Comparison of ENCODE assay signal across 23 cellular contexts in the genomic region with DNA sequence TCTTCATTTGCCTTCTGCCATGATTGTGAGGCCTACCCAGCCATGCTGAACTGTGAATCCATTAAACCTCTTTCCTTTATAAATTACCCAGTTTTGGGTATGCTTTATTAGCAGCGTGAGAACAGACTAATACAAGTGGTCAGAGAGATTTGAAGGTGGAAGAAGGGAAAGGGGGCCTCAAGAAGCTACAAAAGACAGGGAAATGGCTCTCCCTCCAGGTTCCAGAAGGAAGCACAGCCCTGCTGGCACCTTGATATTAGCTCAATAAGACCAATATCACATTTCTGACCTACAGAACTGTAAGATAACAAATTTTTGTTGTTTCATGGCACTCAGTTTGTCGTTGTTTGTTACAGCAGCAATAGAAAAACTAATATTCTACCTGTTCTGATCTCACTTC.
"Had no signal": no experiment of that assay in that cellular context is flagged by ENCODE, and none has a peak within 500 bp of the region (broad histone marks: within the 10 kb centered on the region; RNA-seq: fewer than 3 reads in every experiment).

No MANE protein-coding gene starts in this region.

- H3K4me1 ChIP-seq: SJSA1 had no signal

- FAIRE-seq: HTR-8/SVneo, K562, RCC 7860 had no signal

- H3K4me3 Mint-ChIP-seq: IgD-negative memory B cell had no signal

- DNase-seq: MV-4-11, NCI-H1048, NCI-H1105, NCI-H1417, NCI-H1436 treated with DMSO at 0.1 percent for 48 hours, NCI-H1694, NCI-H187 treated with DMSO at 0.1 percent for 48 hours, NCI-H2029 treated with DMSO at 0.1 percent for 48 hours, NCI-H2227 treated with DMSO at 0.1 percent for 48 hours, NCI-H510A, NCI-H524 treated with DMSO at 0.1 percent for 48 hours, NCI-H69, NCI-H774, Right ventricle myocardium superior, RPMI8226, SIG-M5 had no signal

- H3K4me3 ChIP-seq: K562, SJSA1, SK-N-MC had no signal

- H3K27ac Mint-ChIP-seq: IgD-negative memory B cell had no signal

- H3K36me3 Mint-ChIP-seq: IgD-negative memory B cell had no signal

- H3K27me3 ChIP-seq: SJSA1 had no signal

- H3K27ac ChIP-seq: HL-60, SJSA1, SK-N-MC had no signal

- H3K27me3 Mint-ChIP-seq: IgD-negative memory B cell had no signal

- H3K4me1 Mint-ChIP-seq: IgD-negative memory B cell had no signal

- H3K36me3 ChIP-seq: SJSA1 had no signal

- ATAC-seq: K562 had no signal
